In genomic region chr6:39166189-39166917, GRCh38 we compare ENCODE assay signal across 8 cellular contexts. TPM values are rescaled to one million over a fixed set of nuclear protein-coding genes. Genes with fewer than 3 reads are reported as not detected.
A peak's percentile ranks its signal among the peaks of the same experiment; 100 is the strongest.
DNase-seq lines count a peak whose midpoint lies in the region; ATAC-seq lines count a peak whose summit lies in the region.

No MANE protein-coding gene starts in this region.

- CTCF ChIA-PET in activated CD4-positive, alpha-beta memory T cell treated with anti-CD3 and anti-CD28 coated beads for 36 hours (lab: Charles Lee): interaction anchor here (0.6 to 13.7 kb wide), 27 partner anchors 8 to 294 kb away, joined by 3 to 469 read pairs (median 4); partner anchors contain the start of gene KCNK5

- H3K27me3 Mint-ChIP-seq in activated CD4-positive, alpha-beta memory T cell treated with anti-CD3 and anti-CD28 coated beads for 36 hours: no peaks in the 10 kb centered on the region

- no peak overlapping the region for H3K27ac Mint-ChIP-seq in activated CD4-positive, alpha-beta memory T cell treated with anti-CD3 and anti-CD28 coated beads for 36 hours

- POLR2A ChIA-PET in activated CD4-positive, alpha-beta memory T cell treated with anti-CD3 and anti-CD28 coated beads for 36 hours (lab: Charles Lee): no interaction called here

- peak; percentile 61 for ATAC-seq in HG03139 (IDR thresholded peaks at IDR 0.05; ENCODE audit: unreplicated experiment)

- intact Hi-C loops in activated CD4-positive, alpha-beta memory T cell treated with anti-CD3 and anti-CD28 coated beads for 36 hours (cut with micrococcal nuclease): loop anchor here (1.0 to 10.0 kb wide), 4 partner anchors 62 to 292 kb away; partner anchors contain the start of gene KCNK5

- H3K4me3 Mint-ChIP-seq in activated CD4-positive, alpha-beta memory T cell treated with anti-CD3 and anti-CD28 coated beads for 36 hours: no peak overlapping the region

- H3K4me1 Mint-ChIP-seq in activated CD4-positive, alpha-beta memory T cell treated with anti-CD3 and anti-CD28 coated beads for 36 hours (ENCODE audit: low read depth): peaks cover 4% of the 10 kb centered on the region

- peaks cover 1% of the 10 kb centered on the region for H3K9me3 Mint-ChIP-seq in activated CD4-positive, alpha-beta memory T cell treated with anti-CD3 and anti-CD28 coated beads for 36 hours

- DNase-seq in DMS114 treated with DMSO at 0.1 percent for 48 hours (lab: John Stamatoyannopoulos, UW; ENCODE audit: unreplicated experiment) (peak; percentile 64), NCI-H526 (lab: John Stamatoyannopoulos, UW) (peak; percentile 71 to 90), ecto neural progenitor cell (ENCODE audit: low spot score) (peak; percentile 93), medulla oblongata (ENCODE audit: extremely low spot score) (peak; percentile 74), cerebellar nuclear complex (lab: John Stamatoyannopoulos, UW) (no peak)
- DNase-seq in activated CD4-positive, alpha-beta memory T cell treated with anti-CD3 and anti-CD28 coated beads for 36 hours: peak; percentile 90
- peak; percentile 80 for DNase-seq in stimulated activated CD8-positive, alpha-beta memory T cell treated with anti-CD3 and anti-CD28 coated beads, Interleukin-15, amount 100 ng/mL, for 24 hours (ENCODE audit: low read depth)

- H3K36me3 Mint-ChIP-seq in activated CD4-positive, alpha-beta memory T cell treated with anti-CD3 and anti-CD28 coated beads for 36 hours: no peaks in the 10 kb centered on the region

RNA-seq across cellular contexts. Expression of gene SAYSD1, which starts 51.4 kb away (rescaled TPM):
- 10 to 100 TPM; 12.3 to 12.9 TPM for total RNA-seq in activated CD4-positive, alpha-beta memory T cell treated with anti-CD3 and anti-CD28 coated beads for 36 hours

Comparison
In these comparisons a context has a peak if more than half of its experiments do, and no peak if none do; other contexts are left out.
1. DNase-seq: peak in DMS114 treated with DMSO at 0.1 percent for 48 hours (single experiment), NCI-H526 (2 of 2), activated CD4-positive, alpha-beta memory T cell treated with anti-CD3 and anti-CD28 coated beads for 36 hours (single experiment), ecto neural progenitor cell (single experiment), medulla oblongata (single experiment) and stimulated activated CD8-positive, alpha-beta memory T cell treated with anti-CD3 and anti-CD28 coated beads, Interleukin-15, amount 100 ng/mL, for 24 hours (single experiment); none in cerebellar nuclear complex (0 of 2).